Comparison of ENCODE assay signal across 8 cellular contexts in genomic region chr11:63837027-63837688, GRCh38. TPM values are rescaled to one million over a fixed set of nuclear protein-coding genes. Genes with fewer than 3 reads are reported as not detected.
DNase-seq lines count a peak whose midpoint lies in the region; ATAC-seq, FAIRE-seq and TF ChIP-seq lines count a peak whose summit lies in the region.

No MANE protein-coding gene starts in this region.

- no peak overlapping the region for H3K4me2 ChIP-seq in keratinocyte (ENCODE audit: control insufficient read depth, extremely low read depth, insufficient read depth, low read depth, low read length)

- H3K9me3 ChIP-seq in keratinocyte (ENCODE audit: control insufficient read depth, low read depth, low read length) = no peaks in the 10 kb centered on the region

- H3K9me1 ChIP-seq in keratinocyte (ENCODE audit: control insufficient read depth, extremely low read depth, insufficient read depth, low read length) = peaks cover 4% of the 10 kb centered on the region

- peaks cover 33% of the 10 kb centered on the region for H3K4me1 ChIP-seq in keratinocyte (ENCODE audit: control insufficient read depth, extremely low read depth, insufficient read depth, low read length)

- H3K4me3 ChIP-seq in keratinocyte (ENCODE audit: control insufficient read depth in 2 of 3, extremely low read depth in 1 of 3, insufficient read depth in 2 of 3, low read depth in 1 of 3, low read length in 3 of 3) = no peak overlapping the region

- no peak overlapping the region for H3K9ac ChIP-seq in keratinocyte (ENCODE audit: control insufficient read depth, extremely low read depth, insufficient read depth, low read length)

- no peak overlapping the region for H2AFZ ChIP-seq in keratinocyte (ENCODE audit: control insufficient read depth, low read length)

- peak; percentile 56 for FAIRE-seq in keratinocyte (lab: Jason Lieb, UNC)

- ATAC-seq in HG02610 (IDR thresholded peaks at IDR 0.05; ENCODE audit: unreplicated experiment) = no peak

- H3K27ac ChIP-seq in keratinocyte (ENCODE audit: control insufficient read depth, insufficient read depth, low read length) = no peak overlapping the region

- TF ChIP-seq CTCF in keratinocyte (optimal IDR thresholded peaks at IDR 0.05 in 1 of 3, IDR thresholded peaks at IDR 0.05 in 1 of 3, conservative IDR thresholded peaks at IDR 0.05 in 1 of 3; ENCODE audit: extremely low read depth in 1 of 3, insufficient read depth in 2 of 3, low read length in 3 of 3) = peak; percentile 76 to 98 (median 97)

- peaks cover 30% of the 10 kb centered on the region for H3K79me2 ChIP-seq in keratinocyte (ENCODE audit: control insufficient read depth, insufficient read depth, low read length)

- dilution Hi-C loops in keratinocyte (cut with MboI; ENCODE audit: extremely low pct_ligation_motif_present, low sequenced_read_pairs) = no loop called here

- peaks cover 0 to 5% of the 10 kb centered on the region in 2 experiments for H3K36me3 ChIP-seq in keratinocyte (ENCODE audit: control insufficient read depth in 2 of 2, extremely low read depth in 1 of 2, insufficient read depth in 2 of 2, low read length in 2 of 2)

- no peaks in the 10 kb centered on the region for H3K27me3 ChIP-seq in keratinocyte (ENCODE audit: control insufficient read depth, extremely low read depth, insufficient read depth, low read length)

- DNase-seq in 8988T (peak; percentile 93), GM19240 (ENCODE audit: insufficient read length, low spot score) (peak; percentile 76), NCI-H226 (peak; percentile 65), keratinocyte (ENCODE audit: low read depth, low spot score) (peak; percentile 59)
- peak; percentile 72 for DNase-seq in activated CD4-positive, CD25-positive, alpha-beta regulatory T cell treated with anti-CD3 and anti-CD28 coated beads, Interleukin-2, amount 50 U/mL, for 16 hours (ENCODE audit: low read depth, low spot score)
- peak; percentile 67 for DNase-seq in central memory CD4-positive, alpha-beta T cell
- DNase-seq in stimulated activated CD4-positive, alpha-beta T cell treated with anti-CD3 and anti-CD28 coated beads, Interleukin-1b, Interleukin-23, amount 100 ng/mL, for 4 hours (ENCODE audit: low read depth in 2 of 2) = peak; percentile 55 to 69

- peaks cover 20% of the 10 kb centered on the region for H4K20me1 ChIP-seq in keratinocyte (ENCODE audit: control insufficient read depth, extremely low read depth, insufficient read depth, low read length)

RNA-seq across cellular contexts. Expression of gene MARK2, which starts 1.8 kb away (rescaled TPM):
- 18.6 to 35.2 TPM (median 20.8 TPM) in 3 replicates for polyA plus RNA-seq in keratinocyte
- 27.1 TPM for polyA plus RNA-seq in keratinocyte (2011; ENCODE audit: low read depth)
- 24.1 and 28.4 TPM in 2 replicates for polyA plus RNA-seq in keratinocyte (2011; cell fraction: cytosol; rRNA removed)
- 39.0 and 42.8 TPM in 2 replicates for polyA plus RNA-seq in keratinocyte (2011; cell fraction: nucleus; rRNA removed)
- polyA plus RNA-seq in keratinocyte (2012; ENCODE audit: low replicate concordance) = 21.5 and 31.4 TPM in 2 replicates
- polyA minus RNA-seq in keratinocyte = 26.5 to 45.0 TPM (median 29.9 TPM) in 3 replicates
- 51.0 TPM for polyA minus RNA-seq in keratinocyte (2011; cell fraction: cytosol; rRNA and poly(A)+ RNA removed)
- polyA minus RNA-seq in keratinocyte (2011; cell fraction: nucleus; rRNA and poly(A)+ RNA removed) = 37.9 and 42.1 TPM in 2 replicates

RNA-seq across cellular contexts. Expression of gene SPINDOC, which starts 23.9 kb away (rescaled TPM):
- polyA plus RNA-seq in keratinocyte = 7.8 to 9.8 TPM (median 8.1 TPM) in 3 replicates
- polyA plus RNA-seq in keratinocyte (2011; ENCODE audit: low read depth) = 1.9 TPM
- polyA plus RNA-seq in keratinocyte (2011; cell fraction: cytosol; rRNA removed) = 4.3 and 10.1 TPM in 2 replicates
- polyA plus RNA-seq in keratinocyte (2011; cell fraction: nucleus; rRNA removed) = 8.5 and 9.3 TPM in 2 replicates
- 6.6 and 11.2 TPM in 2 replicates for polyA plus RNA-seq in keratinocyte (2012; ENCODE audit: low replicate concordance)
- 4.4 to 9.3 TPM (median 4.6 TPM) in 3 replicates for polyA minus RNA-seq in keratinocyte
- 7.7 TPM for polyA minus RNA-seq in keratinocyte (2011; cell fraction: cytosol; rRNA and poly(A)+ RNA removed)
- 3.3 and 5.1 TPM in 2 replicates for polyA minus RNA-seq in keratinocyte (2011; cell fraction: nucleus; rRNA and poly(A)+ RNA removed)
